Comparison of ENCODE assay signal across 1 cellular context in genomic region chr4:139301143-139301820, GRCh38.
TF ChIP-seq lines count a peak whose summit lies in the region.

Gene NAA15, plus strand, starts transcription at chr4:139301505. Its CDS starts 273 bp downstream, at chr4:139301778.

TF ChIP-seq in WTC11, 78 proteins besides CTCF, POLR2A, EP300 and RAD21 (continued from another document):
- TF ChIP-seq USF2 (CRISPR knock-in tag; IDR thresholded peaks at IDR 0.05) (peak; percentile 75), ATF6 (CRISPR knock-in tag; IDR thresholded peaks at IDR 0.05) (no peak), NFE2L1 (CRISPR knock-in tag; IDR thresholded peaks at IDR 0.05) (0 out of 2 replicates have a peak, but pooled peaks have one; percentile 51), NFYB (CRISPR knock-in tag; conservative IDR thresholded peaks at IDR 0.05; ENCODE audit: low read depth) (no peak), FOXP1 (CRISPR knock-in tag; IDR thresholded peaks at IDR 0.05; ENCODE audit: borderline replicate concordance) (no peak; the same call in none of the 2 replicates), ZBTB21 (CRISPR knock-in tag; IDR thresholded peaks at IDR 0.05; ENCODE audit: borderline replicate concordance) (0 out of 2 replicates have a peak, but pooled peaks have one; percentile 31), ZNF512 (CRISPR knock-in tag; IDR thresholded peaks at IDR 0.05; ENCODE audit: borderline replicate concordance) (no peak), MAX (CRISPR knock-in tag; IDR thresholded peaks at IDR 0.05) (peak; percentile 92), HMGXB4 (CRISPR knock-in tag; IDR thresholded peaks at IDR 0.05) (peak; percentile 16; the same call in 1 of the 2 replicates), MYBL2 (CRISPR knock-in tag; IDR thresholded peaks at IDR 0.05) (peak; percentile 59), TEAD4 (CRISPR knock-in tag; IDR thresholded peaks at IDR 0.05) (0 out of 2 replicates have a peak, but pooled peaks have one; percentile 8), ZNF121 (CRISPR knock-in tag; IDR thresholded peaks at IDR 0.05) (no peak), E2F5 (CRISPR knock-in tag; IDR thresholded peaks at IDR 0.05) (peak; percentile 62; the same call in 1 of the 2 replicates), GABPB1 (CRISPR knock-in tag; IDR thresholded peaks at IDR 0.05) (0 out of 2 replicates have a peak, but pooled peaks have one; percentile 53), ETV6 (CRISPR knock-in tag; IDR thresholded peaks at IDR 0.05) (peak; percentile 49; the same call in 1 of the 2 replicates), E2F4 (CRISPR knock-in tag; IDR thresholded peaks at IDR 0.05; ENCODE audit: borderline replicate concordance, low read depth) (0 out of 2 replicates have a peak, but pooled peaks have one; percentile 13), ATF1 (CRISPR knock-in tag; IDR thresholded peaks at IDR 0.05) (no peak), ZSCAN18 (CRISPR knock-in tag; IDR thresholded peaks at IDR 0.05) (no peak), USF1 (CRISPR knock-in tag; IDR thresholded peaks at IDR 0.05) (peak; percentile 75; the same call in 1 of the 2 replicates), SMAD3 (CRISPR knock-in tag; IDR thresholded peaks at IDR 0.05; ENCODE audit: borderline replicate concordance) (0 out of 2 replicates have a peak, but pooled peaks have one; percentile 53), ZNF232 (CRISPR knock-in tag; IDR thresholded peaks at IDR 0.05) (no peak; the same call in 1 of the 2 replicates), JUN (CRISPR knock-in tag; IDR thresholded peaks at IDR 0.05) (no peak), ATF2 (CRISPR knock-in tag; IDR thresholded peaks at IDR 0.05; ENCODE audit: borderline replicate concordance, low read depth) (no peak), SP1 (CRISPR knock-in tag; conservative IDR thresholded peaks at IDR 0.05) (peak; percentile 90)
